25 cellular contexts compared by ENCODE assay signal in genomic region chr20:14434379-14435136, GRCh38.
DNase-seq lines count a peak whose midpoint lies in the region; ATAC-seq, FAIRE-seq and TF ChIP-seq lines count a peak whose summit lies in the region.
"Had no signal": no experiment of that assay in that cellular context is flagged by ENCODE, and none has a peak within 500 bp of the region (broad histone marks: within the 10 kb centered on the region; RNA-seq: fewer than 3 reads in every experiment).

No MANE protein-coding gene starts in this region.

- no peaks in the 10 kb centered on the region for H3K4me1 Mint-ChIP-seq in WTC11
- H3K4me1 Mint-ChIP-seq: CD4-positive, alpha-beta memory T cell; naive B cell had no signal

- H3K27ac ChIP-seq in RWPE2 (ENCODE audit: poor library complexity, severe bottlenecking): peak overlapping the region; percentile 81
- no peak overlapping the region for H3K27ac ChIP-seq in heart right ventricle
- H3K27ac ChIP-seq: coronary artery, heart left ventricle, left lung, prostate gland, skin epidermis had no signal

- no peak overlapping the region for H3K27ac Mint-ChIP-seq in WTC11
- H3K27ac Mint-ChIP-seq: activated CD8-positive, alpha-beta T cell treated with anti-CD3 and anti-CD28 coated beads for 36 hours; CD4-positive, alpha-beta memory T cell; naive B cell; type B pancreatic cell had no signal

- POLR2A ChIA-PET in WTC11 (lab: Charles Lee): no interaction called here

- TF ChIP-seq CTCF in RWPE2 (IDR thresholded peaks at IDR 0.05; ENCODE audit: poor library complexity, severe bottlenecking) (no peak), WTC11 (IDR thresholded peaks at IDR 0.05) (no peak), heart right ventricle (IDR thresholded peaks at IDR 0.05) (no peak)

- no peaks in the 10 kb centered on the region for H3K36me3 ChIP-seq in RWPE2 (ENCODE audit: low read depth)
- no peaks in the 10 kb centered on the region for H3K36me3 ChIP-seq in heart right ventricle
- H3K36me3 ChIP-seq: heart left ventricle, left lung, prostate gland had no signal

- ATAC-seq in RWPE2 (ENCODE audit: low read depth) (peak; percentile 99), esophagus mucosa (peak; percentile 95), WTC11 (no peak), heart right ventricle (no peak)
- ATAC-seq: activated CD4-positive, CD25-positive, alpha-beta regulatory T cell treated with anti-CD3 and anti-CD28 coated beads, Interleukin-2, amount 50 U/mL, for 24 hours; activated CD8-positive, alpha-beta T cell treated with anti-CD3 and anti-CD28 coated beads for 36 hours; heart left ventricle; HepG2; left lung had no signal

- H3K27me3 ChIP-seq in RWPE2 (ENCODE audit: insufficient read depth, poor library complexity, severe bottlenecking): no peaks in the 10 kb centered on the region
- H3K27me3 ChIP-seq in heart right ventricle: no peaks in the 10 kb centered on the region
- H3K27me3 ChIP-seq: heart left ventricle, left lung had no signal

- intact Hi-C loops in heart right ventricle (cut with DNase I): no loop called here
- intact Hi-C loops in head of caudate nucleus (cut with DNase I): no loop called here

- peaks cover 19% of the 10 kb centered on the region for H3K9me3 Mint-ChIP-seq in WTC11
- H3K9me3 Mint-ChIP-seq: activated CD8-positive, alpha-beta T cell treated with anti-CD3 and anti-CD28 coated beads for 36 hours; type B pancreatic cell had no signal

- CTCF ChIA-PET in WTC11 (lab: Charles Lee): no interaction called here

- H3K4me1 ChIP-seq in RWPE2 (ENCODE audit: insufficient read depth, poor library complexity, severe bottlenecking) (peaks cover 18% of the 10 kb centered on the region), heart right ventricle (no peaks in the 10 kb centered on the region)
- H3K4me1 ChIP-seq: heart left ventricle, left lung, prostate gland had no signal

- no peak overlapping the region for H3K4me3 ChIP-seq in RWPE2 (ENCODE audit: severe bottlenecking)
- no peak overlapping the region for H3K4me3 ChIP-seq in heart right ventricle
- H3K4me3 ChIP-seq: coronary artery, heart left ventricle, left lung, prostate gland, skin epidermis had no signal

- FAIRE-seq in urothelium cell line (lab: Jason Lieb, UNC): no peak
- FAIRE-seq: HepG2 had no signal

- H3K9me3 ChIP-seq in RWPE2 (ENCODE audit: severe bottlenecking) (no peaks in the 10 kb centered on the region), heart right ventricle (peaks cover 0 to 20% (median 8%) of the 10 kb centered on the region in 11 donors)
- H3K9me3 ChIP-seq: prostate gland had no signal

- DNase-seq in HPDE6-E6E7 (ENCODE audit: extremely low spot score): peak; percentile 83
- DNase-seq in RWPE2 (ENCODE audit: low spot score): peak; percentile 82
- peak; percentile 61 for DNase-seq in renal cortical epithelial cell (ENCODE audit: low read depth)
- DNase-seq in WTC11 (ENCODE audit: low spot score): no peak
- no peak for DNase-seq in urothelium cell line (ENCODE audit: low spot score)
- DNase-seq in heart right ventricle: no peak
- DNase-seq in head of caudate nucleus: no peak
- DNase-seq: activated CD8-positive, alpha-beta T cell treated with anti-CD3 and anti-CD28 coated beads for 36 hours; CD4-positive, alpha-beta memory T cell; DMS 273 treated with DMSO at 0.1 percent for 48 hours; heart left ventricle; left lung; naive B cell; NCI-H1092; NCI-H1930; NCI-H2227 treated with DMSO at 0.1 percent for 48 hours; NCI-H82; Right ventricle myocardium superior had no signal

- H3K36me3 Mint-ChIP-seq in WTC11: peaks cover 7% of the 10 kb centered on the region; the same call in 1 of the 2 replicates
- H3K36me3 Mint-ChIP-seq: CD4-positive, alpha-beta memory T cell; naive B cell; type B pancreatic cell had no signal

- H3K27me3 Mint-ChIP-seq in WTC11 (ENCODE audit: low read depth): no peaks in the 10 kb centered on the region
- H3K27me3 Mint-ChIP-seq: activated CD8-positive, alpha-beta T cell treated with anti-CD3 and anti-CD28 coated beads for 36 hours; CD4-positive, alpha-beta memory T cell; naive B cell; type B pancreatic cell had no signal

- H3K4me3 Mint-ChIP-seq in WTC11: no peak overlapping the region
- H3K4me3 Mint-ChIP-seq: activated CD8-positive, alpha-beta T cell treated with anti-CD3 and anti-CD28 coated beads for 36 hours; CD4-positive, alpha-beta memory T cell; naive B cell; type B pancreatic cell had no signal

- WGBS in heart right ventricle, 2 donors: 53 to 63% methylated on average over 1 of the region's 1 CpG

TF ChIP-seq in WTC11, 78 proteins besides CTCF, POLR2A, EP300 and RAD21 (continues in another document):
- TF ChIP-seq PRDM15 (CRISPR knock-in tag; IDR thresholded peaks at IDR 0.05) (no peak), HMGA2 (CRISPR knock-in tag; IDR thresholded peaks at IDR 0.05) (no peak), NR1H2 (CRISPR knock-in tag; IDR thresholded peaks at IDR 0.05) (no peak), FOXJ3 (CRISPR knock-in tag; IDR thresholded peaks at IDR 0.05; ENCODE audit: borderline replicate concordance) (no peak), CREM (CRISPR knock-in tag; IDR thresholded peaks at IDR 0.05) (no peak)
- TF ChIP-seq, protein P1, sequence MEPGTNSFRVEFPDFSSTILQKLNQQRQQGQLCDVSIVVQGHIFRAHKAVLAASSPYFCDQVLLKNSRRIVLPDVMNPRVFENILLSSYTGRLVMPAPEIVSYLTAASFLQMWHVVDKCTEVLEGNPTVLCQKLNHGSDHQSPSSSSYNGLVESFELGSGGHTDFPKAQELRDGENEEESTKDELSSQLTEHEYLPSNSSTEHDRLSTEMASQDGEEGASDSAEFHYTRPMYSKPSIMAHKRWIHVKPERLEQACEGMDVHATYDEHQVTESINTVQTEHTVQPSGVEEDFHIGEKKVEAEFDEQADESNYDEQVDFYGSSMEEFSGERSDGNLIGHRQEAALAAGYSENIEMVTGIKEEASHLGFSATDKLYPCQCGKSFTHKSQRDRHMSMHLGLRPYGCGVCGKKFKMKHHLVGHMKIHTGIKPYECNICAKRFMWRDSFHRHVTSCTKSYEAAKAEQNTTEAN (CRISPR knock-in tag; IDR thresholded peaks at IDR 0.05): no peak
- TF ChIP-seq, protein P2, sequence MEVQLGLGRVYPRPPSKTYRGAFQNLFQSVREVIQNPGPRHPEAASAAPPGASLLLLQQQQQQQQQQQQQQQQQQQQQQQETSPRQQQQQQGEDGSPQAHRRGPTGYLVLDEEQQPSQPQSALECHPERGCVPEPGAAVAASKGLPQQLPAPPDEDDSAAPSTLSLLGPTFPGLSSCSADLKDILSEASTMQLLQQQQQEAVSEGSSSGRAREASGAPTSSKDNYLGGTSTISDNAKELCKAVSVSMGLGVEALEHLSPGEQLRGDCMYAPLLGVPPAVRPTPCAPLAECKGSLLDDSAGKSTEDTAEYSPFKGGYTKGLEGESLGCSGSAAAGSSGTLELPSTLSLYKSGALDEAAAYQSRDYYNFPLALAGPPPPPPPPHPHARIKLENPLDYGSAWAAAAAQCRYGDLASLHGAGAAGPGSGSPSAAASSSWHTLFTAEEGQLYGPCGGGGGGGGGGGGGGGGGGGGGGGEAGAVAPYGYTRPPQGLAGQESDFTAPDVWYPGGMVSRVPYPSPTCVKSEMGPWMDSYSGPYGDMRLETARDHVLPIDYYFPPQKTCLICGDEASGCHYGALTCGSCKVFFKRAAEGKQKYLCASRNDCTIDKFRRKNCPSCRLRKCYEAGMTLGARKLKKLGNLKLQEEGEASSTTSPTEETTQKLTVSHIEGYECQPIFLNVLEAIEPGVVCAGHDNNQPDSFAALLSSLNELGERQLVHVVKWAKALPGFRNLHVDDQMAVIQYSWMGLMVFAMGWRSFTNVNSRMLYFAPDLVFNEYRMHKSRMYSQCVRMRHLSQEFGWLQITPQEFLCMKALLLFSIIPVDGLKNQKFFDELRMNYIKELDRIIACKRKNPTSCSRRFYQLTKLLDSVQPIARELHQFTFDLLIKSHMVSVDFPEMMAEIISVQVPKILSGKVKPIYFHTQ (CRISPR knock-in tag; IDR thresholded peaks at IDR 0.05): no peak

Comparison
In these comparisons a context has a peak if more than half of its experiments do, and no peak if none do; other contexts are left out.
1. DNase-seq: peak in HPDE6-E6E7 (single experiment), RWPE2 (single experiment) and renal cortical epithelial cell (single experiment); none in WTC11 (single experiment), urothelium cell line (single experiment), heart right ventricle (0 of 2) and head of caudate nucleus (0 of 42).
2. ATAC-seq: peak in RWPE2 (single experiment) and esophagus mucosa (single experiment); none in WTC11 (single experiment) and heart right ventricle (0 of 8).